ENCODE assay signal across 1 cellular context in genomic region chr17:64437944-64438525, GRCh38.
A peak's percentile ranks its signal among the peaks of the same experiment; 100 is the strongest.
TF ChIP-seq lines count a peak whose summit lies in the region.

No MANE protein-coding gene starts in this region.

TF ChIP-seq in HepG2, 621 proteins besides CTCF, POLR2A, EP300 and RAD21 (continued from another document):
- no peak for TF ChIP-seq AHDC1 (CRISPR knock-in tag; IDR thresholded peaks at IDR 0.05; ENCODE audit: borderline replicate concordance)
- TF ChIP-seq IKZF4 (CRISPR knock-in tag; IDR thresholded peaks at IDR 0.05; ENCODE audit: borderline replicate concordance, low read depth, not compliant biosample characterization), result no peak
- TF ChIP-seq ZNF280B (CRISPR knock-in tag; IDR thresholded peaks at IDR 0.05; ENCODE audit: borderline replicate concordance), result 0 out of 2 replicates have a peak, but pooled peaks have one; percentile 28
- TF ChIP-seq ZMYM2 (CRISPR knock-in tag; IDR thresholded peaks at IDR 0.05), result 0 out of 2 replicates have a peak, but pooled peaks have one; percentile 20
- TF ChIP-seq HHEX (CRISPR knock-in tag; IDR thresholded peaks at IDR 0.05), result no peak
- TF ChIP-seq, protein P1, sequence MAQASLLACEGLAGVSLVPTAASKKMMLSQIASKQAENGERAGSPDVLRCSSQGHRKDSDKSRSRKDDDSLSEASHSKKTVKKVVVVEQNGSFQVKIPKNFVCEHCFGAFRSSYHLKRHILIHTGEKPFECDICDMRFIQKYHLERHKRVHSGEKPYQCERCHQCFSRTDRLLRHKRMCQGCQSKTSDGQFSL (CRISPR knock-in tag; IDR thresholded peaks at IDR 0.05), result no peak
- TF ChIP-seq ZBTB21 (CRISPR knock-in tag; IDR thresholded peaks at IDR 0.05), result no peak
- no peak for TF ChIP-seq ZBTB42 (CRISPR knock-in tag; IDR thresholded peaks at IDR 0.05)
